ENCODE assay signal across 1 cellular context in the genomic region with DNA sequence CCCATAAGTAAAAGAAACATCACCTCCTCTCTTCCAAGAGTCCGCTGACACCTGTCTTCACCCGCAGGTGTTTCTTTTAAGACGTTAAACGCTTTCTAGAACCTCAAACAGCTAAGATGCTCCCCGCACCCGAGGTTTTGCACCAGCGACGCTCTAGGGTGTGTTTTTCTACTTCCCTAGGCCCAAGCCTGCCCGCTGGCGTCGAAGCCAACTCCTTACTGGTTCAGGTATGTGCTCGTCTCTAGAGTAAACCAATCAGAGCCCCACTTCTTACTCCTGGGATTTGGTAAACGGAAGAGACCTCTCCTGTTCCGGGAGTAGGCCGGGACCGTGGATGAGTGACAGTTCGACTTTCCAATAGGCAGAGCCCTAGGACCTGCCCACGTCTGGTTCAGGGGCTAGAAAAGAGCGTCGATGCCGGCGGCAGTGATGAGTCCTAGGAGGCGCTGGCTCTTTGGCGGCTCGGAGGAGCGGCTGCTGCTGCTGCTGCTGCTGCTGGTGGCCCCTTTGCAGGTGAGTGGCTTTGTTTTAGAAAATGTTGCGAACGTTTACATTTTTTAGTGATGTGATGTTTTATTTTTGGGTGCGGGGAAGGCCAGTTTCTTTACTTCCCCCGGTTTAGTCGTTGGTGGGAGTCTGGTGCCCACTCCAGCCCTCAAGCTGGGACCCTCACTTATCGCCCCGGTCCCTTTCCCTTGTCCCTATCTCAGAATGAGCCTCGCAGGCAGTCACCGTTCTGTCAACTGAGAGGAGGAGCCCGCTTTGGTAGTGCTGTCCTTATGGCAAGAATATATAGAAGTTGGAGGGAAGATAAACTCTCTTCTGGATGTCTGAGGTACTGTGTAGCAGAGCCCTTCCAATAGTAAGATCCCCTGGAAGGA.
TF ChIP-seq lines count a peak whose summit lies in the region.

TSS of gene BPGM (plus strand) at position 429 of the 881 bp plus-strand sequence. CDS start 14,655 bp downstream, outside the sequence.

TF ChIP-seq in K562, 482 proteins besides CTCF, POLR2A, EP300 and RAD21 (continued from another document and continues in another):
- TF ChIP-seq, protein P1, sequence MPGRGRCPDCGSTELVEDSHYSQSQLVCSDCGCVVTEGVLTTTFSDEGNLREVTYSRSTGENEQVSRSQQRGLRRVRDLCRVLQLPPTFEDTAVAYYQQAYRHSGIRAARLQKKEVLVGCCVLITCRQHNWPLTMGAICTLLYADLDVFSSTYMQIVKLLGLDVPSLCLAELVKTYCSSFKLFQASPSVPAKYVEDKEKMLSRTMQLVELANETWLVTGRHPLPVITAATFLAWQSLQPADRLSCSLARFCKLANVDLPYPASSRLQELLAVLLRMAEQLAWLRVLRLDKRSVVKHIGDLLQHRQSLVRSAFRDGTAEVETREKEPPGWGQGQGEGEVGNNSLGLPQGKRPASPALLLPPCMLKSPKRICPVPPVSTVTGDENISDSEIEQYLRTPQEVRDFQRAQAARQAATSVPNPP (IDR thresholded peaks at IDR 0.05; ENCODE audit: borderline replicate concordance, insufficient read depth, insufficient read length), result no peak
- TF ChIP-seq, protein P2, sequence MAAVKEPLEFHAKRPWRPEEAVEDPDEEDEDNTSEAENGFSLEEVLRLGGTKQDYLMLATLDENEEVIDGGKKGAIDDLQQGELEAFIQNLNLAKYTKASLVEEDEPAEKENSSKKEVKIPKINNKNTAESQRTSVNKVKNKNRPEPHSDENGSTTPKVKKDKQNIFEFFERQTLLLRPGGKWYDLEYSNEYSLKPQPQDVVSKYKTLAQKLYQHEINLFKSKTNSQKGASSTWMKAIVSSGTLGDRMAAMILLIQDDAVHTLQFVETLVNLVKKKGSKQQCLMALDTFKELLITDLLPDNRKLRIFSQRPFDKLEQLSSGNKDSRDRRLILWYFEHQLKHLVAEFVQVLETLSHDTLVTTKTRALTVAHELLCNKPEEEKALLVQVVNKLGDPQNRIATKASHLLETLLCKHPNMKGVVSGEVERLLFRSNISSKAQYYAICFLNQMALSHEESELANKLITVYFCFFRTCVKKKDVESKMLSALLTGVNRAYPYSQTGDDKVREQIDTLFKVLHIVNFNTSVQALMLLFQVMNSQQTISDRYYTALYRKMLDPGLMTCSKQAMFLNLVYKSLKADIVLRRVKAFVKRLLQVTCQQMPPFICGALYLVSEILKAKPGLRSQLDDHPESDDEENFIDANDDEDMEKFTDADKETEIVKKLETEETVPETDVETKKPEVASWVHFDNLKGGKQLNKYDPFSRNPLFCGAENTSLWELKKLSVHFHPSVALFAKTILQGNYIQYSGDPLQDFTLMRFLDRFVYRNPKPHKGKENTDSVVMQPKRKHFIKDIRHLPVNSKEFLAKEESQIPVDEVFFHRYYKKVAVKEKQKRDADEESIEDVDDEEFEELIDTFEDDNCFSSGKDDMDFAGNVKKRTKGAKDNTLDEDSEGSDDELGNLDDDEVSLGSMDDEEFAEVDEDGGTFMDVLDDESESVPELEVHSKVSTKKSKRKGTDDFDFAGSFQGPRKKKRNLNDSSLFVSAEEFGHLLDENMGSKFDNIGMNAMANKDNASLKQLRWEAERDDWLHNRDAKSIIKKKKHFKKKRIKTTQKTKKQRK (IDR thresholded peaks at IDR 0.05; ENCODE audit: borderline replicate concordance, low read depth, low read length), result peak; percentile 97
- peak; percentile 92 for TF ChIP-seq RBM39 (optimal IDR thresholded peaks at IDR 0.05; ENCODE audit: low read depth, low read length)
- TF ChIP-seq SP1 (CRISPR knock-in tag; IDR thresholded peaks at IDR 0.05), result peak; percentile 71
- TF ChIP-seq GTF2E2 (tag; IDR thresholded peaks at IDR 0.05), result peak; percentile 95
- TF ChIP-seq, protein P3, sequence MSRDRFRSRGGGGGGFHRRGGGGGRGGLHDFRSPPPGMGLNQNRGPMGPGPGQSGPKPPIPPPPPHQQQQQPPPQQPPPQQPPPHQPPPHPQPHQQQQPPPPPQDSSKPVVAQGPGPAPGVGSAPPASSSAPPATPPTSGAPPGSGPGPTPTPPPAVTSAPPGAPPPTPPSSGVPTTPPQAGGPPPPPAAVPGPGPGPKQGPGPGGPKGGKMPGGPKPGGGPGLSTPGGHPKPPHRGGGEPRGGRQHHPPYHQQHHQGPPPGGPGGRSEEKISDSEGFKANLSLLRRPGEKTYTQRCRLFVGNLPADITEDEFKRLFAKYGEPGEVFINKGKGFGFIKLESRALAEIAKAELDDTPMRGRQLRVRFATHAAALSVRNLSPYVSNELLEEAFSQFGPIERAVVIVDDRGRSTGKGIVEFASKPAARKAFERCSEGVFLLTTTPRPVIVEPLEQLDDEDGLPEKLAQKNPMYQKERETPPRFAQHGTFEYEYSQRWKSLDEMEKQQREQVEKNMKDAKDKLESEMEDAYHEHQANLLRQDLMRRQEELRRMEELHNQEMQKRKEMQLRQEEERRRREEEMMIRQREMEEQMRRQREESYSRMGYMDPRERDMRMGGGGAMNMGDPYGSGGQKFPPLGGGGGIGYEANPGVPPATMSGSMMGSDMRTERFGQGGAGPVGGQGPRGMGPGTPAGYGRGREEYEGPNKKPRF (IDR thresholded peaks at IDR 0.05; ENCODE audit: low read depth, low read length), result no peak
- TF ChIP-seq, protein P4, sequence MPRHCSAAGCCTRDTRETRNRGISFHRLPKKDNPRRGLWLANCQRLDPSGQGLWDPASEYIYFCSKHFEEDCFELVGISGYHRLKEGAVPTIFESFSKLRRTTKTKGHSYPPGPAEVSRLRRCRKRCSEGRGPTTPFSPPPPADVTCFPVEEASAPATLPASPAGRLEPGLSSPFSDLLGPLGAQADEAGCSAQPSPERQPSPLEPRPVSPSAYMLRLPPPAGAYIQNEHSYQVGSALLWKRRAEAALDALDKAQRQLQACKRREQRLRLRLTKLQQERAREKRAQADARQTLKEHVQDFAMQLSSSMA (CRISPR knock-in tag; IDR thresholded peaks at IDR 0.05), result no peak
- TF ChIP-seq NFE2L1 (tag; IDR thresholded peaks at IDR 0.05; ENCODE audit: borderline replicate concordance, low read depth), result no peak
- no peak for TF ChIP-seq CBFB (CRISPR knock-in tag; IDR thresholded peaks at IDR 0.05)
- TF ChIP-seq U2AF2 (optimal IDR thresholded peaks at IDR 0.05; ENCODE audit: low read depth, low read length), result no peak
- TF ChIP-seq ESRRA (IDR thresholded peaks at IDR 0.05; ENCODE audit: borderline replicate concordance, low read depth), result no peak
- no peak for TF ChIP-seq NR1H2 (CRISPR knock-in tag; IDR thresholded peaks at IDR 0.05)
- 0 out of 2 replicates have a peak, but pooled peaks have one; percentile 51 for TF ChIP-seq MTA1 (IDR thresholded peaks at IDR 0.05; ENCODE audit: borderline replicate concordance)
- TF ChIP-seq SRSF1 (IDR thresholded peaks at IDR 0.05; ENCODE audit: low read depth, low read length), result no peak
- no peak for TF ChIP-seq ZNF644 (tag; IDR thresholded peaks at IDR 0.05; ENCODE audit: low read depth)
- no peak for TF ChIP-seq BACH1 (tag; IDR thresholded peaks at IDR 0.05)
- peak; percentile 51; the same call in 1 of the 2 replicates for TF ChIP-seq ZNF583 (CRISPR knock-in tag; IDR thresholded peaks at IDR 0.05)
- TF ChIP-seq POLR2B (IDR thresholded peaks at IDR 0.05; ENCODE audit: low read depth, partially characterized antibody), result peak; percentile 90
- TF ChIP-seq ZNF445 (CRISPR knock-in tag; IDR thresholded peaks at IDR 0.05; ENCODE audit: low read depth), result 0 out of 2 replicates have a peak, but pooled peaks have one; percentile 8
- TF ChIP-seq HOXB6 (CRISPR knock-in tag; IDR thresholded peaks at IDR 0.05; ENCODE audit: borderline replicate concordance), result no peak
- no peak for TF ChIP-seq ZNF584 (CRISPR knock-in tag; IDR thresholded peaks at IDR 0.05; ENCODE audit: low read depth)
- peak; percentile 36 to 78; a peak in 2 of 4 replicates for TF ChIP-seq SIN3A (IDR thresholded peaks at IDR 0.05; ENCODE audit: borderline replicate concordance in 2 of 2, control insufficient read depth in 1 of 2, low read depth in 2 of 2, low read length in 2 of 2)
- no peak for TF ChIP-seq ATF3 (IDR thresholded peaks at IDR 0.05)
- no peak for TF ChIP-seq ATF3 (CRISPR knock-in tag; conservative IDR thresholded peaks at IDR 0.05)
- TF ChIP-seq, protein P5, sequence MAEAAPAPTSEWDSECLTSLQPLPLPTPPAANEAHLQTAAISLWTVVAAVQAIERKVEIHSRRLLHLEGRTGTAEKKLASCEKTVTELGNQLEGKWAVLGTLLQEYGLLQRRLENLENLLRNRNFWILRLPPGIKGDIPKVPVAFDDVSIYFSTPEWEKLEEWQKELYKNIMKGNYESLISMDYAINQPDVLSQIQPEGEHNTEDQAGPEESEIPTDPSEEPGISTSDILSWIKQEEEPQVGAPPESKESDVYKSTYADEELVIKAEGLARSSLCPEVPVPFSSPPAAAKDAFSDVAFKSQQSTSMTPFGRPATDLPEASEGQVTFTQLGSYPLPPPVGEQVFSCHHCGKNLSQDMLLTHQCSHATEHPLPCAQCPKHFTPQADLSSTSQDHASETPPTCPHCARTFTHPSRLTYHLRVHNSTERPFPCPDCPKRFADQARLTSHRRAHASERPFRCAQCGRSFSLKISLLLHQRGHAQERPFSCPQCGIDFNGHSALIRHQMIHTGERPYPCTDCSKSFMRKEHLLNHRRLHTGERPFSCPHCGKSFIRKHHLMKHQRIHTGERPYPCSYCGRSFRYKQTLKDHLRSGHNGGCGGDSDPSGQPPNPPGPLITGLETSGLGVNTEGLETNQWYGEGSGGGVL (CRISPR knock-in tag; IDR thresholded peaks at IDR 0.05), result no peak
- TF ChIP-seq EHMT2 (IDR thresholded peaks at IDR 0.05), result peak; percentile 36; the same call in 1 of the 2 replicates
- no peak for TF ChIP-seq ZNF780A (CRISPR knock-in tag; IDR thresholded peaks at IDR 0.05)
- TF ChIP-seq, protein P6, sequence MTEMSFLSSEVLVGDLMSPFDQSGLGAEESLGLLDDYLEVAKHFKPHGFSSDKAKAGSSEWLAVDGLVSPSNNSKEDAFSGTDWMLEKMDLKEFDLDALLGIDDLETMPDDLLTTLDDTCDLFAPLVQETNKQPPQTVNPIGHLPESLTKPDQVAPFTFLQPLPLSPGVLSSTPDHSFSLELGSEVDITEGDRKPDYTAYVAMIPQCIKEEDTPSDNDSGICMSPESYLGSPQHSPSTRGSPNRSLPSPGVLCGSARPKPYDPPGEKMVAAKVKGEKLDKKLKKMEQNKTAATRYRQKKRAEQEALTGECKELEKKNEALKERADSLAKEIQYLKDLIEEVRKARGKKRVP (CRISPR knock-in tag; IDR thresholded peaks at IDR 0.05), result no peak
- TF ChIP-seq GATAD2A (IDR thresholded peaks at IDR 0.05), result no peak
- TF ChIP-seq ZNF764 (CRISPR knock-in tag; IDR thresholded peaks at IDR 0.05; ENCODE audit: low read depth), result no peak
- no peak for TF ChIP-seq GABPB2 (CRISPR knock-in tag; conservative IDR thresholded peaks at IDR 0.05)
- TF ChIP-seq HIVEP1 (CRISPR knock-in tag; IDR thresholded peaks at IDR 0.05), result 0 out of 2 replicates have a peak, but pooled peaks have one; percentile 22
- TF ChIP-seq KHSRP (IDR thresholded peaks at IDR 0.05), result no peak
- TF ChIP-seq NCOA6 (IDR thresholded peaks at IDR 0.05), result peak; percentile 24; the same call in 1 of the 2 replicates
- no peak for TF ChIP-seq SIRT6 (IDR thresholded peaks at IDR 0.05; ENCODE audit: low read depth, low read length)
- no peak for TF ChIP-seq ZNF507 (tag; conservative IDR thresholded peaks at IDR 0.05)
- no peak for TF ChIP-seq ZNF639 (CRISPR knock-in tag; conservative IDR thresholded peaks at IDR 0.05 in 1 of 2, IDR thresholded peaks at IDR 0.05 in 1 of 2)
- 0 out of 2 replicates have a peak, but pooled peaks have one; percentile 46 for TF ChIP-seq HES1 (IDR thresholded peaks at IDR 0.05; ENCODE audit: low read depth)
- TF ChIP-seq HNRNPLL (IDR thresholded peaks at IDR 0.05; ENCODE audit: low read depth, low read length, poor library complexity, severe bottlenecking), result peak; percentile 64
- TF ChIP-seq POU5F1 (IDR thresholded peaks at IDR 0.05; ENCODE audit: borderline replicate concordance, low read depth, low read length, partially characterized antibody), result no peak
- TF ChIP-seq POLR2H (tag; IDR thresholded peaks at IDR 0.05; ENCODE audit: low read depth), result peak; percentile 95
- peak; percentile 63; the same call in 1 of the 2 replicates for TF ChIP-seq ZBTB7A (IDR thresholded peaks at IDR 0.05; ENCODE audit: borderline replicate concordance, control insufficient read depth, low read depth, low read length)
- TF ChIP-seq ZNF561 (CRISPR knock-in tag; conservative IDR thresholded peaks at IDR 0.05), result no peak
- TF ChIP-seq, protein P7, sequence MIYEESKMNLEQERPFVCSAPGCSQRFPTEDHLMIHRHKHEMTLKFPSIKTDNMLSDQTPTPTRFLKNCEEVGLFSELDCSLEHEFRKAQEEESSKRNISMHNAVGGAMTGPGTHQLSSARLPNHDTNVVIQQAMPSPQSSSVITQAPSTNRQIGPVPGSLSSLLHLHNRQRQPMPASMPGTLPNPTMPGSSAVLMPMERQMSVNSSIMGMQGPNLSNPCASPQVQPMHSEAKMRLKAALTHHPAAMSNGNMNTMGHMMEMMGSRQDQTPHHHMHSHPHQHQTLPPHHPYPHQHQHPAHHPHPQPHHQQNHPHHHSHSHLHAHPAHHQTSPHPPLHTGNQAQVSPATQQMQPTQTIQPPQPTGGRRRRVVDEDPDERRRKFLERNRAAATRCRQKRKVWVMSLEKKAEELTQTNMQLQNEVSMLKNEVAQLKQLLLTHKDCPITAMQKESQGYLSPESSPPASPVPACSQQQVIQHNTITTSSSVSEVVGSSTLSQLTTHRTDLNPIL (CRISPR knock-in tag; IDR thresholded peaks at IDR 0.05), result no peak
